14 cellular contexts compared by ENCODE assay signal in genomic region chr17:70539172-70539924, GRCh38.
"Had no signal": no experiment of that assay in that cellular context is flagged by ENCODE, and none has a peak within 500 bp of the region (broad histone marks: within the 10 kb centered on the region; RNA-seq: fewer than 3 reads in every experiment).

No MANE protein-coding gene starts in this region.

- DNase-seq: activated CD4-positive, alpha-beta T cell treated with anti-CD3 and anti-CD28 coated beads for 48 hours; activated CD8-positive, alpha-beta memory T cell treated with anti-CD3 and anti-CD28 coated beads, Interleukin-2, amount 50 U/mL, for 48 hours; activated CD8-positive, alpha-beta T cell treated with anti-CD3 and anti-CD28 coated beads, Interleukin-2, amount 10 ng/mL, durations not matched to agents 7 days and 5 days; activated naive CD8-positive, alpha-beta T cell treated with anti-CD3 and anti-CD28 coated beads, Interleukin-2, amount 50 U/mL, for 24 hours; colonic mucosa; gastrocnemius medialis; heart right ventricle; lower lobe of right lung; naive B cell; stomach; T-helper 9 cell had no signal

- H3K36me3 ChIP-seq: colonic mucosa, gastrocnemius medialis, heart right ventricle, lower lobe of right lung, neutrophil, right atrium auricular region, stomach had no signal

- H3K9me3 ChIP-seq: colonic mucosa, gastrocnemius medialis, heart right ventricle, lower lobe of right lung, neutrophil, right atrium auricular region, stomach had no signal

- H3K4me1 ChIP-seq: colonic mucosa, gastrocnemius medialis, lower lobe of right lung, right atrium auricular region, stomach had no signal

- H3K27ac ChIP-seq: colonic mucosa, gastrocnemius medialis, heart right ventricle, lower lobe of right lung, neutrophil, right atrium auricular region, skin epidermis, stomach had no signal

- H3K27me3 ChIP-seq: colonic mucosa, gastrocnemius medialis, heart right ventricle, neutrophil, right atrium auricular region, stomach had no signal

- H3K4me3 ChIP-seq: colonic mucosa, gastrocnemius medialis, heart right ventricle, lower lobe of right lung, right atrium auricular region, skin epidermis, stomach had no signal

- ATAC-seq: activated CD8-positive, alpha-beta T cell treated with anti-CD3 and anti-CD28 coated beads, Interleukin-2, amount 10 ng/mL, durations not matched to agents 7 days and 5 days; activated naive CD8-positive, alpha-beta T cell treated with anti-CD3 and anti-CD28 coated beads, Interleukin-2, amount 50 U/mL, for 24 hours; gastrocnemius medialis; heart right ventricle; lower lobe of right lung had no signal
